Comparison of ENCODE assay signal across 29 cellular contexts in the genomic region with DNA sequence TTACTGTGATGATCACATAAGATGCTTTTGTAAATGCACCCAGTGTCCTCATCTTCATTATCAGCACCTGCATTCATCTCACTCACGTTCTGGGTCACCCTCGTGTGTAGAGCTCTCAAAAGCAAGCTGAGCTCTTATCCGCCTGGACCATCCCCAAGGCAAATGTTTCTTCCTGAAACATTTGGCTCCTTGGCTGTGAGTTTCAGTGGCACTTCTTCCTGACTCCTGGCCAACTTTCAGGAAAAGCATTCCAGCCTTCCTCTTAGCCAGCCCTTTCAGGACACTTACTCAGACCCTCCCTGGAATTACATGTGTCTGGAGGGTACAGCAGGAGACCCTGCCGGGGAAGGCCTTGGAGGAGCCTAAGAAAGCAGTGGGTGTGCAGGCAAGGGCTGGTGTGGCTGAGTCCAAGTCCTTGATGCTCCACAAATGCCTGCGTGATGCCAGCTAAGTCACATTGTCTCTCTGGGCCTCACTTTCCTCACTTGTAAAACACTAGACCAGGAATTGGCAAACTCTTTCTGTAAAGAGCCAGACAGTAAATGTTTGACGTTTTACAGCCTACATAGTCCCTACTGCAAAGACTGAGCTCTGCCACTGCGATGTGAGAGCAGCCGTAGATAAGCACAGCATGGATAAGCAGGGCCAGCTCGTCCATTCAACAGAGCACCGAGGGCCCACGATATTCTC.
DNase-seq lines count a peak whose midpoint lies in the region; ATAC-seq and TF ChIP-seq lines count a peak whose summit lies in the region.
"Had no signal": no experiment of that assay in that cellular context is flagged by ENCODE, and none has a peak within 500 bp of the region (broad histone marks: within the 10 kb centered on the region; RNA-seq: fewer than 3 reads in every experiment).

No MANE protein-coding gene starts in this region.

- peak overlapping the region; percentile 20 for H2BK15ac ChIP-seq in neuronal stem cell (ENCODE audit: low read length)

- no peak overlapping the region for H2AFZ ChIP-seq in neuronal stem cell (ENCODE audit: low read length)
- H2AFZ ChIP-seq: neural progenitor cell had no signal

- no peak overlapping the region for H3K18ac ChIP-seq in neuronal stem cell (ENCODE audit: low read length)

- H4K8ac ChIP-seq in neuronal stem cell (ENCODE audit: low read depth, low read length): no peak overlapping the region

- intact Hi-C loops in right cardiac atrium (cut with DNase I) (no loop called here), upper lobe of right lung (cut with DNase I) (no loop called here)

- no peak overlapping the region for H3K4ac ChIP-seq in neuronal stem cell (ENCODE audit: low read length)

- H3K9ac ChIP-seq in neuronal stem cell (ENCODE audit: low read depth, low read length, poor library complexity): peak overlapping the region; percentile 30
- H3K9ac ChIP-seq: neural progenitor cell had no signal

- H3K4me3 ChIP-seq in right cardiac atrium (ENCODE audit: low read length): no peak overlapping the region
- no peak overlapping the region for H3K4me3 ChIP-seq in neuronal stem cell (ENCODE audit: low read length in 2 of 2)
- no peak overlapping the region for H3K4me3 ChIP-seq in upper lobe of right lung
- H3K4me3 ChIP-seq: neural progenitor cell, psoas muscle, SK-N-MC, skin epidermis had no signal

- H2BK12ac ChIP-seq in neuronal stem cell (ENCODE audit: low read length): no peak overlapping the region

- DNase-seq in DMS79 treated with DMSO at 0.1 percent for 48 hours (lab: John Stamatoyannopoulos, UW) (peak; percentile 1), DMS79 (lab: John Stamatoyannopoulos, UW) (no peak), right cardiac atrium (no peak), neuronal stem cell (ENCODE audit: low spot score) (no peak), upper lobe of right lung (no peak), HuH-7.5 (ENCODE audit: low spot score) (no peak), DMS153 (lab: John Stamatoyannopoulos, UW) (no peak)
- DNase-seq: activated B cell treated with CpG ODN at 0.5 μM for 24 hours; activated CD4-positive, alpha-beta T cell treated with anti-CD3 and anti-CD28 coated beads, Interleukin-2, amount 50 U/mL, for 48 hours; activated CD8-positive, alpha-beta memory T cell treated with anti-CD3 and anti-CD28 coated beads, Interleukin-2, amount 50 U/mL, for 48 hours; cerebellar nuclear complex; effector CD4-positive, alpha-beta T cell; immature natural killer cell; Kasumi-1; NCI-H1048; NCI-H187; NCI-H526 treated with DMSO at 0.1 percent for 48 hours; psoas muscle had no signal

- no peak overlapping the region for H3K23ac ChIP-seq in neuronal stem cell (ENCODE audit: low read depth, low read length, poor library complexity)

- H3K27ac ChIP-seq in right cardiac atrium (ENCODE audit: low read length) (peak overlapping the region; percentile 38), neuronal stem cell (replicated peaks; ENCODE audit: low read length) (no peak overlapping the region), upper lobe of right lung (peak overlapping the region; percentile 30)
- H3K27ac ChIP-seq: 22Rv1, epithelial cell of prostate, neural progenitor cell, psoas muscle, SK-N-MC, skin epidermis had no signal

- 27% methylated on average over 11 of the region's 11 CpGs for WGBS in right cardiac atrium
- no CpG with 5 or more reads among the region's 11 CpGs for WGBS in neuronal stem cell (ENCODE audit: extremely low coverage in 2 of 2, insufficient read length in 2 of 2, insufficient replicate concordance in 1 of 2), 2 donors

- H3K4me1 ChIP-seq in right cardiac atrium (ENCODE audit: control insufficient read depth, insufficient read depth, low read length) (peaks cover 6% of the 10 kb centered on the region), neuronal stem cell (ENCODE audit: control insufficient read depth in 2 of 2, insufficient read depth in 1 of 2, low read depth in 1 of 2, low read length in 2 of 2) (peaks cover 0 to 3% of the 10 kb centered on the region in 2 donors), upper lobe of right lung (peaks cover 20% of the 10 kb centered on the region)
- H3K4me1 ChIP-seq: neural progenitor cell had no signal

- H3K36me3 ChIP-seq in neuronal stem cell (replicated peaks in 1 of 2; ENCODE audit: control insufficient read depth in 2 of 2, insufficient read depth in 2 of 2, low read length in 2 of 2) (no peaks in the 10 kb centered on the region), upper lobe of right lung (no peaks in the 10 kb centered on the region)
- H3K36me3 ChIP-seq: neural progenitor cell had no signal

- no peak overlapping the region for H4K91ac ChIP-seq in neuronal stem cell (ENCODE audit: low read depth, low read length, poor library complexity)

- H3K14ac ChIP-seq in neuronal stem cell (ENCODE audit: low read length): no peak overlapping the region

- H3K4me2 ChIP-seq in neuronal stem cell (ENCODE audit: insufficient read depth, low read length, poor library complexity, severe bottlenecking): no peak overlapping the region
- H3K4me2 ChIP-seq: neural progenitor cell had no signal

- ATAC-seq in right cardiac atrium: peak; percentile 49 to 61
- ATAC-seq in upper lobe of right lung: peak; percentile 68
- ATAC-seq in GM21360 (IDR thresholded peaks at IDR 0.05; ENCODE audit: unreplicated experiment): no peak
- ATAC-seq: activated naive CD4-positive, alpha-beta T cell treated with anti-CD3 and anti-CD28 coated beads, Interleukin-2, amount 50 U/mL, for 72 hours; activated T-helper 17 cell treated with anti-CD3 and anti-CD28 coated beads, Interleukin-2, amount 50 U/mL, for 72 hours; HCT116; left lobe of liver; stimulated activated effector memory CD8-positive, alpha-beta T cell treated with anti-CD3 and anti-CD28 coated beads, Interleukin-12 subunit alpha, Interleukin-12 subunit beta, amount 100 ng/mL, for 72 hours had no signal

- H3K79me1 ChIP-seq in neuronal stem cell (ENCODE audit: low read depth, low read length): no peaks in the 10 kb centered on the region

- H2AK5ac ChIP-seq in neuronal stem cell (ENCODE audit: low read depth, low read length): no peak overlapping the region

- no peaks in the 10 kb centered on the region for H3K27me3 ChIP-seq in right cardiac atrium (ENCODE audit: control insufficient read depth, insufficient read depth)
- H3K27me3 ChIP-seq in neuronal stem cell (ENCODE audit: control insufficient read depth in 3 of 3, insufficient read depth in 3 of 3, low read depth in 1 of 3, low read length in 3 of 3): peaks cover 0 to 33% (median 0%) of the 10 kb centered on the region in 3 experiments
- H3K27me3 ChIP-seq in upper lobe of right lung: no peaks in the 10 kb centered on the region
- H3K27me3 ChIP-seq: neural progenitor cell had no signal

- H3K9me3 ChIP-seq in right cardiac atrium (ENCODE audit: control insufficient read depth, low read length): no peaks in the 10 kb centered on the region
- H3K9me3 ChIP-seq in neuronal stem cell (replicated peaks in 1 of 2; ENCODE audit: control insufficient read depth in 2 of 2, insufficient read depth in 1 of 2, low read depth in 1 of 2, low read length in 2 of 2): peaks cover 0 to 2% of the 10 kb centered on the region in 2 donors
- no peaks in the 10 kb centered on the region for H3K9me3 ChIP-seq in upper lobe of right lung
- H3K9me3 ChIP-seq: psoas muscle had no signal

- no peak for TF ChIP-seq CTCF in upper lobe of right lung (IDR thresholded peaks at IDR 0.05)

- no peak overlapping the region for H2BK5ac ChIP-seq in neuronal stem cell (ENCODE audit: low read length)

- no peak overlapping the region for H2BK120ac ChIP-seq in neuronal stem cell (ENCODE audit: low read depth, low read length)
